Comparison of ENCODE assay signal across 8 cellular contexts in genomic region chr15:89399390-89400120, GRCh38.
DNase-seq lines count a peak whose midpoint lies in the region; ATAC-seq and TF ChIP-seq lines count a peak whose summit lies in the region.

No MANE protein-coding gene starts in this region.

- no peak overlapping the region for H3K18ac ChIP-seq in IMR-90 (ENCODE audit: low read depth, low read length)

- H3K36me3 ChIP-seq in IMR-90 (ENCODE audit: control insufficient read depth, insufficient read depth, low read length) = no peaks in the 10 kb centered on the region
- H3K36me3 ChIP-seq in RWPE2 (ENCODE audit: low read depth) = no peaks in the 10 kb centered on the region
- H3K36me3 ChIP-seq in duodenal mucosa (ENCODE audit: control insufficient read depth in 1 of 2, insufficient read depth in 2 of 2, low read length in 2 of 2) = no peaks in the 10 kb centered on the region
- H3K36me3 ChIP-seq in mucosa of rectum (ENCODE audit: control insufficient read depth in 2 of 2, insufficient read depth in 2 of 2, low read length in 2 of 2) = no peaks in the 10 kb centered on the region

- peaks cover 65% of the 10 kb centered on the region for H3K27me3 ChIP-seq in IMR-90 (ENCODE audit: control insufficient read depth, insufficient read depth, low read length)
- no peaks in the 10 kb centered on the region for H3K27me3 ChIP-seq in RWPE2 (ENCODE audit: insufficient read depth, poor library complexity, severe bottlenecking)
- H3K27me3 ChIP-seq in duodenal mucosa (ENCODE audit: control insufficient read depth in 1 of 2, insufficient read depth in 2 of 2, low read length in 2 of 2) = peaks cover 66 to 72% of the 10 kb centered on the region in 2 donors
- peaks cover 46 to 59% of the 10 kb centered on the region in 2 donors for H3K27me3 ChIP-seq in mucosa of rectum (ENCODE audit: control insufficient read depth in 2 of 2, insufficient read depth in 2 of 2, low read length in 2 of 2)

- dilution Hi-C loops in IMR-90 (cut with HindIII; ENCODE audit: low sequenced_read_pairs, unreplicated experiment) = no loop called here

- no peak overlapping the region for H3K23ac ChIP-seq in IMR-90 (ENCODE audit: low read depth, low read length)

- WGBS in IMR-90 (ENCODE audit: extremely low coverage in 2 of 2, insufficient read length in 1 of 2), 2 experiments = 2% methylated on average over 31 of the region's 64 CpGs; no CpG with 5 or more reads in 1 of the 2 experiments

- no peak overlapping the region for H3K56ac ChIP-seq in IMR-90 (ENCODE audit: extremely low read depth, insufficient read depth, low read length)

- TF ChIP-seq RAD21 in IMR-90 (IDR thresholded peaks at IDR 0.05; ENCODE audit: low read length) = no peak

- POLR2A ChIA-PET in IMR-90 (lab: Charles Lee; ENCODE audit: unreplicated experiment) = no interaction called here

- H3K4me3 ChIP-seq in IMR-90 (ENCODE audit: insufficient read depth, low read depth, low read length) (no peak overlapping the region), RWPE2 (ENCODE audit: severe bottlenecking) (peak overlapping the region; percentile 16), duodenal mucosa (ENCODE audit: low read depth in 1 of 2, low read length in 2 of 2) (peak overlapping the region; percentile 55 to 56), mucosa of rectum (ENCODE audit: low read length in 2 of 2) (peak overlapping the region; percentile 42 to 48)

- H3K4me1 ChIP-seq in IMR-90 (ENCODE audit: control insufficient read depth, insufficient read depth, low read length) (no peaks in the 10 kb centered on the region), RWPE2 (ENCODE audit: insufficient read depth, poor library complexity, severe bottlenecking) (peaks cover 16% of the 10 kb centered on the region), duodenal mucosa (ENCODE audit: control insufficient read depth in 1 of 2, insufficient read depth in 2 of 2, low read length in 2 of 2) (peaks cover 3% of the 10 kb centered on the region in 2 donors), mucosa of rectum (ENCODE audit: control insufficient read depth in 2 of 2, insufficient read depth in 2 of 2, low read length in 2 of 2) (no peaks in the 10 kb centered on the region)

- ATAC-seq in GM19463 (IDR thresholded peaks at IDR 0.05; ENCODE audit: unreplicated experiment) (peak; percentile 65), IMR-90 (ENCODE audit: low read depth) (peak; percentile 35), RWPE2 (ENCODE audit: low read depth) (peak; percentile 65), GM19467 (IDR thresholded peaks at IDR 0.05; ENCODE audit: unreplicated experiment) (no peak)

- H3K4me2 ChIP-seq in IMR-90 (ENCODE audit: low read depth, low read length) = peak overlapping the region; percentile 20; the same call in 1 of the 2 replicates

- no peak overlapping the region for H4K5ac ChIP-seq in IMR-90 (ENCODE audit: low read depth, low read length)

- H2BK120ac ChIP-seq in IMR-90 (ENCODE audit: low read depth, low read length) = no peak overlapping the region

- H3K79me1 ChIP-seq in IMR-90 (ENCODE audit: low read depth in 1 of 2, low read length in 2 of 2) = no peaks in the 10 kb centered on the region

- H3K4ac ChIP-seq in IMR-90 (ENCODE audit: low read depth, low read length) = no peak overlapping the region

- no TSS peak for BruUV-seq in IMR-90 (replicated peaks; lab: Mats Ljungman, UMichigan)

- in situ Hi-C loops in IMR-90 (cut with MboI; ENCODE audit: low sequenced_read_pairs) = no loop called here

- H4K8ac ChIP-seq in IMR-90 (ENCODE audit: low read depth in 2 of 2, low read length in 2 of 2) = no peak overlapping the region; a peak in 1 of 4 replicates

- DNase-seq in Daoy (ENCODE audit: low read depth) (peak; percentile 70), IMR-90 (no peak), RWPE2 (ENCODE audit: low spot score) (no peak), COLO829 (ENCODE audit: low spot score) (no peak)

- TF ChIP-seq POLR2A in IMR-90 (IDR thresholded peaks at IDR 0.05; ENCODE audit: low read depth, low read length) = no peak

- no peak overlapping the region for H2BK20ac ChIP-seq in IMR-90 (ENCODE audit: low read depth, low read length)

- no peak; the same call in 1 of the 2 replicates for TF ChIP-seq CTCF in IMR-90 (conservative IDR thresholded peaks at IDR 0.05; ENCODE audit: low read depth, low read length)
- TF ChIP-seq CTCF in RWPE2 (IDR thresholded peaks at IDR 0.05; ENCODE audit: poor library complexity, severe bottlenecking) = peak; percentile 81

- H3K14ac ChIP-seq in IMR-90 (replicated peaks; ENCODE audit: low read depth, low read length) = no peak overlapping the region

- no peak overlapping the region for H2AK9ac ChIP-seq in IMR-90 (replicated peaks; ENCODE audit: low read depth, low read length, poor library complexity)

- H3K27ac ChIP-seq in IMR-90 (ENCODE audit: insufficient read depth, low read length) (no peak overlapping the region), RWPE2 (ENCODE audit: poor library complexity, severe bottlenecking) (no peak overlapping the region), duodenal mucosa (ENCODE audit: low read depth, low read length) (no peak overlapping the region), mucosa of rectum (ENCODE audit: low read depth in 2 of 2, low read length in 2 of 2) (no peak overlapping the region)

- H4K91ac ChIP-seq in IMR-90 (ENCODE audit: insufficient read depth, low read depth, low read length) = no peak overlapping the region

- no peak overlapping the region for H2BK15ac ChIP-seq in IMR-90 (ENCODE audit: low read depth, low read length)

- CTCF ChIA-PET in IMR-90 (lab: Yijun Ruan, JAX) = no interaction called here

- peak overlapping the region; percentile 72 for H2AFZ ChIP-seq in IMR-90 (replicated peaks; ENCODE audit: low read length, poor library complexity)

- no peaks in the 10 kb centered on the region for H3K9me1 ChIP-seq in IMR-90 (ENCODE audit: insufficient read depth, low read length)

- intact Hi-C loops in IMR-90 (cut with micrococcal nuclease) = no loop called here

- H3K9me3 ChIP-seq in IMR-90 (ENCODE audit: control insufficient read depth, insufficient read depth, low read length) (no peaks in the 10 kb centered on the region), RWPE2 (ENCODE audit: severe bottlenecking) (no peaks in the 10 kb centered on the region), duodenal mucosa (ENCODE audit: control insufficient read depth in 1 of 2, low read length in 2 of 2) (no peaks in the 10 kb centered on the region), mucosa of rectum (ENCODE audit: control insufficient read depth in 2 of 2, low read length in 2 of 2) (no peaks in the 10 kb centered on the region)

- no peaks in the 10 kb centered on the region for H4K20me1 ChIP-seq in IMR-90 (ENCODE audit: insufficient read depth, low read length)

- H2BK5ac ChIP-seq in IMR-90 (ENCODE audit: low read depth, low read length, poor library complexity, severe bottlenecking) = no peak overlapping the region

- H2AK5ac ChIP-seq in IMR-90 (ENCODE audit: low read depth, low read length) = no peak overlapping the region

- no peak overlapping the region for H3K9ac ChIP-seq in IMR-90 (ENCODE audit: low read depth, low read length)
- H3K9ac ChIP-seq in duodenal mucosa (ENCODE audit: low read depth in 1 of 2, low read length in 2 of 2) = peak overlapping the region in 1 of 2 donors; percentile 16
- H3K9ac ChIP-seq in mucosa of rectum (ENCODE audit: low read depth in 1 of 2, low read length in 2 of 2) = no peak overlapping the region

TF ChIP-seq in IMR-90, 13 proteins besides CTCF, POLR2A, EP300 and RAD21:
- TF ChIP-seq MXI1 (IDR thresholded peaks at IDR 0.05; ENCODE audit: borderline replicate concordance, low read depth, low read length) = no peak
- TF ChIP-seq CHD1 (IDR thresholded peaks at IDR 0.05; ENCODE audit: low read depth, low read length) = no peak
- no peak for TF ChIP-seq USF2 (IDR thresholded peaks at IDR 0.05; ENCODE audit: low read depth, low read length)
- no peak for TF ChIP-seq ELK1 (IDR thresholded peaks at IDR 0.05; ENCODE audit: borderline replicate concordance, low read depth, low read length)
- TF ChIP-seq CEBPB (IDR thresholded peaks at IDR 0.05; ENCODE audit: low read depth, low read length) = no peak
